In genomic region chr19:30102239-30102638, GRCh38 we compare ENCODE assay signal across 21 cellular contexts.
"Had no signal": no experiment of that assay in that cellular context is flagged by ENCODE, and none has a peak within 500 bp of the region (broad histone marks: within the 10 kb centered on the region; RNA-seq: fewer than 3 reads in every experiment).

No MANE protein-coding gene starts in this region.

- DNase-seq: activated CD4-positive, alpha-beta T cell treated with anti-CD3 and anti-CD28 coated beads for 1 hour; activated CD4-positive, alpha-beta T cell treated with anti-CD3 and anti-CD28 coated beads for 48 hours; activated CD4-positive, alpha-beta T cell treated with anti-CD3 and anti-CD28 coated beads, Interleukin-2, amount 50 U/mL, for 1 hour; activated CD4-positive, alpha-beta T cell treated with anti-CD3 and anti-CD28 coated beads, Interleukin-2, amount 50 U/mL, for 48 hours; activated CD4-positive, CD25-positive, alpha-beta regulatory T cell; activated CD8-positive, alpha-beta memory T cell treated with anti-CD3 and anti-CD28 coated beads for 24 hours; activated CD8-positive, alpha-beta T cell treated with anti-CD3 and anti-CD28 coated beads for 36 hours; activated gamma-delta T cell; activated naive CD4-positive, alpha-beta T cell; activated naive CD4-positive, alpha-beta T cell treated with anti-CD3 and anti-CD28 coated beads, Interleukin-2, amount 10 ng/mL, durations not matched to agents 7 days and 5 days; activated naive CD8-positive, alpha-beta T cell treated with anti-CD3 and anti-CD28 coated beads, Interleukin-2, amount 10 ng/mL, durations not matched to agents 7 days and 5 days; activated T-cell treated with anti-CD3 and anti-CD28 coated beads, Interleukin-2, amount 50 U/mL, for 1 hour; activated T-cell treated with anti-CD3 and anti-CD28 coated beads, Interleukin-2, amount 50 U/mL, for 48 hours; body of pancreas; cortex of kidney; dermis blood vessel endothelial cell; effector CD8-positive, alpha-beta T cell; esophagus squamous epithelium; foreskin melanocyte; T-helper 2 cell had no signal

- H3K9me3 ChIP-seq: body of pancreas, esophagus squamous epithelium had no signal

- H3K36me3 ChIP-seq: esophagus squamous epithelium had no signal

- H3K4me3 ChIP-seq: body of pancreas, esophagus squamous epithelium had no signal

- H3K4me1 ChIP-seq: body of pancreas, esophagus squamous epithelium had no signal

- H3K27me3 ChIP-seq: body of pancreas had no signal

- H3K27ac ChIP-seq: body of pancreas, epithelial cell of prostate, esophagus squamous epithelium had no signal
